31 cellular contexts compared by ENCODE assay signal in genomic region chr2:179788104-179788503, GRCh38.
"Had no signal": no experiment of that assay in that cellular context is flagged by ENCODE, and none has a peak within 500 bp of the region (broad histone marks: within the 10 kb centered on the region; RNA-seq: fewer than 3 reads in every experiment).

No MANE protein-coding gene starts in this region.

- H3K27me3 ChIP-seq: ascending aorta, brain microvascular endothelial cell, esophagus squamous epithelium, gastroesophageal sphincter, heart right ventricle, hepatocyte had no signal

- DNase-seq: activated CD4-positive, alpha-beta memory T cell treated with anti-CD3 and anti-CD28 coated beads for 36 hours; activated CD4-positive, alpha-beta T cell treated with anti-CD3 and anti-CD28 coated beads for 36 hours; activated CD4-positive, alpha-beta T cell treated with anti-CD3 and anti-CD28 coated beads, Interleukin-2, amount 10 ng/mL, durations not matched to agents 24 days and 14 days; activated CD4-positive, CD25-positive, alpha-beta regulatory T cell; activated CD4-positive, CD25-positive, alpha-beta regulatory T cell treated with anti-CD3 and anti-CD28 coated beads, Interleukin-2, amount 50 U/mL, for 72 hours; activated CD8-positive, alpha-beta memory T cell treated with anti-CD3 and anti-CD28 coated beads, Interleukin-2, amount 10 ng/mL, durations not matched to agents 7 days and 5 days; activated CD8-positive, alpha-beta memory T cell treated with anti-CD3 and anti-CD28 coated beads, Interleukin-2, amount 50 U/mL, for 4 hours; activated CD8-positive, alpha-beta T cell treated with anti-CD3 and anti-CD28 coated beads, Interleukin-2, amount 10 ng/mL, durations not matched to agents 7 days and 5 days; activated effector memory CD4-positive, alpha-beta T cell treated with anti-CD3 and anti-CD28 coated beads, Interleukin-2, amount 50 U/mL, for 16 hours; activated naive CD4-positive, alpha-beta T cell treated with anti-CD3 and anti-CD28 coated beads, Interleukin-2, amount 10 ng/mL, durations not matched to agents 7 days and 5 days; activated naive CD8-positive, alpha-beta T cell treated with anti-CD3 and anti-CD28 coated beads, Interleukin-2, amount 10 ng/mL, durations not matched to agents 7 days and 5 days; activated T-cell treated with anti-CD3 and anti-CD28 coated beads, Interleukin-2, amount 50 U/mL, for 1 hour; activated T-cell treated with anti-CD3 and anti-CD28 coated beads, Interleukin-2, amount 50 U/mL, for 48 hours; brain microvascular endothelial cell; caudate nucleus; cortex of kidney; dermis blood vessel endothelial cell; effector CD4-positive, alpha-beta T cell; effector memory CD8-positive, alpha-beta T cell; esophagus squamous epithelium; foreskin melanocyte; heart right ventricle; T-helper 1 cell; T-helper 17 cell; T1000; WERI-Rb-1 had no signal

- H3K4me2 ChIP-seq: hepatocyte had no signal

- H3K79me2 ChIP-seq: hepatocyte had no signal

- FAIRE-seq: colon had no signal

- H3K4me3 ChIP-seq: ascending aorta, esophagus squamous epithelium, gastroesophageal sphincter, heart right ventricle, hepatocyte had no signal

- H3K27ac ChIP-seq: ascending aorta, brain microvascular endothelial cell, esophagus squamous epithelium, gastroesophageal sphincter, heart right ventricle, hepatocyte, WERI-Rb-1 had no signal

- ATAC-seq: activated CD4-positive, alpha-beta T cell treated with anti-CD3 and anti-CD28 coated beads for 36 hours; activated CD8-positive, alpha-beta memory T cell treated with anti-CD3 and anti-CD28 coated beads, Interleukin-2, amount 10 ng/mL, durations not matched to agents 7 days and 5 days; activated CD8-positive, alpha-beta T cell treated with anti-CD3 and anti-CD28 coated beads, Interleukin-2, amount 10 ng/mL, durations not matched to agents 7 days and 5 days; activated naive CD4-positive, alpha-beta T cell treated with anti-CD3 and anti-CD28 coated beads, Interleukin-2, amount 50 U/mL, for 72 hours; effector memory CD8-positive, alpha-beta T cell; gastroesophageal sphincter; heart right ventricle; T-helper 17 cell had no signal

- H2AFZ ChIP-seq: hepatocyte had no signal

- H3K36me3 ChIP-seq: ascending aorta, brain microvascular endothelial cell, esophagus squamous epithelium, gastroesophageal sphincter, heart right ventricle, WERI-Rb-1 had no signal

- H3K9me3 ChIP-seq: ascending aorta, gastroesophageal sphincter, heart right ventricle had no signal

- H3K4me1 ChIP-seq: ascending aorta, gastroesophageal sphincter, heart right ventricle had no signal
